Comparison of ENCODE assay signal across 15 cellular contexts in the genomic region with DNA sequence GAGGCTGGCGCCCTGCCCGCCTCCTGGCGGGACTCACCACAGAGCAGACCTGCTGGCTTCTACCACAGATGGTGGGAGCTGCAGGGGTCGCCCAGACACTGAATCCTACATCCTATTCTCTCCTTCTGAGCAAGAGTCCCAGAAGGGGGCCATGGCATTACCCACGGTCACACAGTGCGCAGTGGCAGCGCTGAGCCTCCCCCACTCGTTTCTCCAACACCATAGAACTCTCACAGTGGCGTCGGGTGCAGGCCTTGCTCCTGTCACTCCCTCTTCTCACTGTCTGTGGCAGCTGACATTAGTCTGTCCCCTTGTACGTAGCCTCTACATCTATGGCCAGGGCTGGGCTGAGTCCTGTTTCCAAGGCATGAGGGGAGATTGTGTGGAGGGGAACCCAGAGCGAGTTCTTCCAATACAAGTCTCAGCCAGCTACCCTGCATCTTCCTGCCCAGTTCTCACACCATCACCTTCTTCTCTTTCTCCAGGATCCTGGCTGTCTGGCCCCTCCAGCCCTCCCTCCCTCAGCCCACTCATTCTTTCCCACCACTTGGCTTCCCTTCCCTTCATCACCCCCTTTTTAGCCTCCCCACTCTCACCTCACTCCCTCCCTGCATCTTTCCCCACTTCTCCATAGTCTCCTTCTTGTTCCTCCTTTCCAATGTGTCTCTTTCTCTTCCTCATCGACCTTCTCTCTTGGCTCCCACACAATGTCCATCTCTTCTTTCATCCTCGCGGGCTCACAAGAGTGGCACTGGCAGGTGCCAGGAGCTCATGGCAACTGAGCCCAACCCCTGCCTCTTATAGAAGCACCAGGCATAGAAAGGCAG. TPM values are rescaled to one million over a fixed set of nuclear protein-coding genes. Genes with fewer than 3 reads are reported as not detected.
DNase-seq lines count a peak whose midpoint lies in the region; ATAC-seq, FAIRE-seq and TF ChIP-seq lines count a peak whose summit lies in the region.
"Had no signal": no experiment of that assay in that cellular context is flagged by ENCODE, and none has a peak within 500 bp of the region (broad histone marks: within the 10 kb centered on the region; RNA-seq: fewer than 3 reads in every experiment).

No MANE protein-coding gene starts in this region.

- POLR2A ChIA-PET in OCI-LY7 (lab: Charles Lee) = no interaction called here

- no peaks in the 10 kb centered on the region for H3K9me3 Mint-ChIP-seq in activated CD8-positive, alpha-beta memory T cell treated with anti-CD3 and anti-CD28 coated beads, Interleukin-2, amount 10 ng/mL, durations not matched to agents 7 days and 5 days (ENCODE audit: low read depth)
- H3K9me3 Mint-ChIP-seq in effector memory CD8-positive, alpha-beta T cell = no peaks in the 10 kb centered on the region
- no peaks in the 10 kb centered on the region for H3K9me3 Mint-ChIP-seq in stimulated activated effector memory CD8-positive, alpha-beta T cell treated with anti-CD3 and anti-CD28 coated beads, Interleukin-12 subunit alpha, Interleukin-12 subunit beta, amount 100 ng/mL, for 72 hours

- no TSS peak for BruUV-seq in OCI-LY7 (replicated peaks; lab: Mats Ljungman, UMichigan)

- peak overlapping the region; percentile 86 for H3K27ac ChIP-seq in OCI-LY7 (ENCODE audit: low read depth, low read length, poor library complexity, severe bottlenecking)

- no peaks in the 10 kb centered on the region for H3K27me3 Mint-ChIP-seq in activated CD8-positive, alpha-beta memory T cell treated with anti-CD3 and anti-CD28 coated beads, Interleukin-2, amount 10 ng/mL, durations not matched to agents 7 days and 5 days
- H3K27me3 Mint-ChIP-seq in effector memory CD8-positive, alpha-beta T cell = no peaks in the 10 kb centered on the region

- H3K27ac Mint-ChIP-seq in activated CD8-positive, alpha-beta memory T cell treated with anti-CD3 and anti-CD28 coated beads, Interleukin-2, amount 10 ng/mL, durations not matched to agents 7 days and 5 days = peak overlapping the region; percentile 57
- peak overlapping the region; percentile 57 to 67 for H3K27ac Mint-ChIP-seq in effector memory CD8-positive, alpha-beta T cell
- H3K27ac Mint-ChIP-seq in stimulated activated effector memory CD8-positive, alpha-beta T cell treated with anti-CD3 and anti-CD28 coated beads, Interleukin-12 subunit alpha, Interleukin-12 subunit beta, amount 100 ng/mL, for 72 hours = peak overlapping the region; percentile 93

- no peak overlapping the region for H2AFZ ChIP-seq in OCI-LY7 (ENCODE audit: low read length)

- H3K9me2 ChIP-seq in OCI-LY7 (ENCODE audit: insufficient read depth, low read length) = no peaks in the 10 kb centered on the region

- CTCF ChIA-PET in activated CD8-positive, alpha-beta memory T cell treated with anti-CD3 and anti-CD28 coated beads, Interleukin-2, amount 10 ng/mL, durations not matched to agents 7 days and 5 days (lab: Charles Lee) = interaction anchor here (1.1 to 2.3 kb wide), 3 partner anchors 10 to 132 kb away, joined by 3 to 7 read pairs (median 5); a partner anchor contains a TSS
- CTCF ChIA-PET in OCI-LY7 (lab: Charles Lee; ENCODE audit: unreplicated experiment) = interaction anchor here (0.5 kb wide), 1 partner anchor 103 kb away, joined by 3 read pairs; no protein-coding TSS in a partner anchor

- H3K36me3 Mint-ChIP-seq in activated CD8-positive, alpha-beta memory T cell treated with anti-CD3 and anti-CD28 coated beads, Interleukin-2, amount 10 ng/mL, durations not matched to agents 7 days and 5 days = peaks cover 60% of the 10 kb centered on the region
- peaks cover 77% of the 10 kb centered on the region for H3K36me3 Mint-ChIP-seq in effector memory CD8-positive, alpha-beta T cell (ENCODE audit: insufficient read depth)
- peaks cover 94% of the 10 kb centered on the region for H3K36me3 Mint-ChIP-seq in stimulated activated effector memory CD8-positive, alpha-beta T cell treated with anti-CD3 and anti-CD28 coated beads, Interleukin-12 subunit alpha, Interleukin-12 subunit beta, amount 100 ng/mL, for 72 hours

- no peak for FAIRE-seq in frontal cortex (lab: Jason Lieb, UNC)
- FAIRE-seq: urothelium cell line had no signal

- H3K4me3 Mint-ChIP-seq in activated CD8-positive, alpha-beta memory T cell treated with anti-CD3 and anti-CD28 coated beads, Interleukin-2, amount 10 ng/mL, durations not matched to agents 7 days and 5 days = no peak overlapping the region
- peak overlapping the region; percentile 10 to 27 for H3K4me3 Mint-ChIP-seq in effector memory CD8-positive, alpha-beta T cell
- no peak overlapping the region for H3K4me3 Mint-ChIP-seq in stimulated activated effector memory CD8-positive, alpha-beta T cell treated with anti-CD3 and anti-CD28 coated beads, Interleukin-12 subunit alpha, Interleukin-12 subunit beta, amount 100 ng/mL, for 72 hours

- no peak for ATAC-seq in activated CD8-positive, alpha-beta memory T cell treated with anti-CD3 and anti-CD28 coated beads, Interleukin-2, amount 10 ng/mL, durations not matched to agents 7 days and 5 days
- ATAC-seq in effector memory CD8-positive, alpha-beta T cell (replicated peaks) = no peak
- ATAC-seq in stimulated activated effector memory CD8-positive, alpha-beta T cell treated with anti-CD3 and anti-CD28 coated beads, Interleukin-12 subunit alpha, Interleukin-12 subunit beta, amount 100 ng/mL, for 72 hours = no peak

- no peak overlapping the region for H3K4me2 ChIP-seq in OCI-LY7 (ENCODE audit: low read length)
- H3K4me2 ChIP-seq: smooth muscle cell had no signal

- no peaks in the 10 kb centered on the region for H3K9me3 ChIP-seq in OCI-LY7 (ENCODE audit: low read length)

- no peak for DNase-seq in activated CD8-positive, alpha-beta memory T cell treated with anti-CD3 and anti-CD28 coated beads, Interleukin-2, amount 10 ng/mL, durations not matched to agents 7 days and 5 days
- DNase-seq in activated CD8-positive, alpha-beta memory T cell treated with anti-CD3 and anti-CD28 coated beads for 24 hours = no peak
- DNase-seq in OCI-LY7 (ENCODE audit: low spot score) (no peak), HK-2 (ENCODE audit: unreplicated experiment) (no peak), frontal cortex (ENCODE audit: low spot score in 2 of 2) (no peak)
- DNase-seq in effector memory CD8-positive, alpha-beta T cell = no peak
- DNase-seq in stimulated activated effector memory CD8-positive, alpha-beta T cell treated with anti-CD3 and anti-CD28 coated beads, Interleukin-12 subunit alpha, Interleukin-12 subunit beta, amount 100 ng/mL, for 72 hours (ENCODE audit: low spot score in 2 of 2) = no peak
- no peak for DNase-seq in stimulated activated CD4-positive, alpha-beta T cell treated with anti-CD3 and anti-CD28 coated beads, Interleukin-12 subunit alpha, Interleukin-12 subunit beta, amount 100 ng/mL, for 4 hours
- DNase-seq: anterior cingulate cortex, kidney glomerular epithelial cell, NCI-H2107 had no signal

- no peak overlapping the region for H3K4me3 ChIP-seq in OCI-LY7 (ENCODE audit: low read depth, low read length, poor library complexity, severe bottlenecking)
- H3K4me3 ChIP-seq: smooth muscle cell had no signal

- no peaks in the 10 kb centered on the region for H4K20me1 ChIP-seq in OCI-LY7 (ENCODE audit: insufficient read depth, low read length)

- peaks cover 50% of the 10 kb centered on the region for H3K4me1 ChIP-seq in OCI-LY7 (ENCODE audit: insufficient read depth, low read length, poor library complexity, severe bottlenecking)

- H3K36me3 ChIP-seq in OCI-LY7 (ENCODE audit: insufficient read depth, low read length) = peaks cover 86% of the 10 kb centered on the region

- no peak for TF ChIP-seq CTCF in OCI-LY7 (conservative IDR thresholded peaks at IDR 0.05; ENCODE audit: low read length)

- H3K79me2 ChIP-seq in OCI-LY7 (ENCODE audit: insufficient read depth, low read depth, low read length) = peaks cover 50% of the 10 kb centered on the region

- peaks cover 53% of the 10 kb centered on the region for H3K4me1 Mint-ChIP-seq in activated CD8-positive, alpha-beta memory T cell treated with anti-CD3 and anti-CD28 coated beads, Interleukin-2, amount 10 ng/mL, durations not matched to agents 7 days and 5 days
- H3K4me1 Mint-ChIP-seq in effector memory CD8-positive, alpha-beta T cell (ENCODE audit: low read depth in 2 of 2) = peaks cover 34 to 49% of the 10 kb centered on the region in 2 donors
- H3K4me1 Mint-ChIP-seq in stimulated activated effector memory CD8-positive, alpha-beta T cell treated with anti-CD3 and anti-CD28 coated beads, Interleukin-12 subunit alpha, Interleukin-12 subunit beta, amount 100 ng/mL, for 72 hours = peaks cover 80% of the 10 kb centered on the region

- intact Hi-C loops in OCI-LY7 (cut with micrococcal nuclease; ENCODE audit: unreplicated experiment) = loop anchor here (10.0 kb wide), 1 partner anchor 291 kb away; a partner anchor contains a TSS

RNA-seq across cellular contexts. Expression of a gene that starts 5.9 kb away (rescaled TPM):
- 100 to 1,000 TPM; 128 to 158 TPM for total RNA-seq in activated CD8-positive, alpha-beta memory T cell treated with anti-CD3 and anti-CD28 coated beads, Interleukin-2, amount 10 ng/mL, durations not matched to agents 7 days and 5 days
- total RNA-seq in OCI-LY7 (2014; rRNA removed; shearing (Covaris generic)) = 155 and 257 TPM in 2 replicates
- total RNA-seq in OCI-LY7 (2022) = 215 and 228 TPM in 2 replicates
- 69.3 TPM for total RNA-seq in frontal cortex

RNA-seq across cellular contexts. Expression of a gene that starts 13.9 kb away (rescaled TPM):
- 100 to 1,000 TPM; 106 to 122 TPM for total RNA-seq in activated CD8-positive, alpha-beta memory T cell treated with anti-CD3 and anti-CD28 coated beads, Interleukin-2, amount 10 ng/mL, durations not matched to agents 7 days and 5 days
- 57.7 and 66.5 TPM in 2 replicates for total RNA-seq in OCI-LY7 (2014; rRNA removed; shearing (Covaris generic))
- 106 and 107 TPM in 2 replicates for total RNA-seq in OCI-LY7 (2022)
- 64.4 TPM for total RNA-seq in frontal cortex

RNA-seq across cellular contexts. Expression of a gene that starts 26.8 kb away (rescaled TPM):
- total RNA-seq in activated CD8-positive, alpha-beta memory T cell treated with anti-CD3 and anti-CD28 coated beads, Interleukin-2, amount 10 ng/mL, durations not matched to agents 7 days and 5 days = 10 to 100 TPM; 31.4 to 34.1 TPM
- 16.0 and 21.3 TPM in 2 replicates for total RNA-seq in OCI-LY7 (2014; rRNA removed; shearing (Covaris generic))
- total RNA-seq in OCI-LY7 (2022) = 21.9 and 25.9 TPM in 2 replicates
- total RNA-seq in frontal cortex = 22.0 TPM

RNA-seq across cellular contexts. Expression of a gene that starts 43.1 kb away (rescaled TPM):
- under 1 TPM in 1 of 2 experiments, not detected in 1; 0.26 TPM for total RNA-seq in activated CD8-positive, alpha-beta memory T cell treated with anti-CD3 and anti-CD28 coated beads, Interleukin-2, amount 10 ng/mL, durations not matched to agents 7 days and 5 days
- total RNA-seq in OCI-LY7 (2014; rRNA removed; shearing (Covaris generic)) = 0.44 and 0.57 TPM in 2 replicates
- total RNA-seq in OCI-LY7 (2022) (0.30 and 1.7 TPM in 2 replicates), frontal cortex (not detected)
- total RNA-seq: LHCN-M2, smooth muscle cell had no signal

RNA-seq across cellular contexts. Expression of a gene that starts 54.3 kb away (rescaled TPM):
- total RNA-seq in activated CD8-positive, alpha-beta memory T cell treated with anti-CD3 and anti-CD28 coated beads, Interleukin-2, amount 10 ng/mL, durations not matched to agents 7 days and 5 days = not detected
- total RNA-seq in OCI-LY7 (2014; rRNA removed; shearing (Covaris generic)) = not detected in 2 replicates
- not detected in 2 replicates for total RNA-seq in OCI-LY7 (2022)
- total RNA-seq in frontal cortex = 4.9 TPM
- total RNA-seq: activated CD8-positive, alpha-beta memory T cell treated with anti-CD3 and anti-CD28 coated beads for 36 hours; LHCN-M2; smooth muscle cell had no signal

Comparison
In these comparisons a context has a peak if more than half of its experiments do, and no peak if none do; other contexts are left out.
1. H3K4me3 Mint-ChIP-seq: peak in effector memory CD8-positive, alpha-beta T cell (2 of 2); none in activated CD8-positive, alpha-beta memory T cell treated with anti-CD3 and anti-CD28 coated beads, Interleukin-2, amount 10 ng/mL, durations not matched to agents 7 days and 5 days (single experiment) and stimulated activated effector memory CD8-positive, alpha-beta T cell treated with anti-CD3 and anti-CD28 coated beads, Interleukin-12 subunit alpha, Interleukin-12 subunit beta, amount 100 ng/mL, for 72 hours (single experiment).
2. Peak in every context shown above with its lines, with median percentiles within 50 percentile points of each other: H3K27ac Mint-ChIP-seq.